Comparison of ENCODE assay signal across 8 cellular contexts in the genomic region with DNA sequence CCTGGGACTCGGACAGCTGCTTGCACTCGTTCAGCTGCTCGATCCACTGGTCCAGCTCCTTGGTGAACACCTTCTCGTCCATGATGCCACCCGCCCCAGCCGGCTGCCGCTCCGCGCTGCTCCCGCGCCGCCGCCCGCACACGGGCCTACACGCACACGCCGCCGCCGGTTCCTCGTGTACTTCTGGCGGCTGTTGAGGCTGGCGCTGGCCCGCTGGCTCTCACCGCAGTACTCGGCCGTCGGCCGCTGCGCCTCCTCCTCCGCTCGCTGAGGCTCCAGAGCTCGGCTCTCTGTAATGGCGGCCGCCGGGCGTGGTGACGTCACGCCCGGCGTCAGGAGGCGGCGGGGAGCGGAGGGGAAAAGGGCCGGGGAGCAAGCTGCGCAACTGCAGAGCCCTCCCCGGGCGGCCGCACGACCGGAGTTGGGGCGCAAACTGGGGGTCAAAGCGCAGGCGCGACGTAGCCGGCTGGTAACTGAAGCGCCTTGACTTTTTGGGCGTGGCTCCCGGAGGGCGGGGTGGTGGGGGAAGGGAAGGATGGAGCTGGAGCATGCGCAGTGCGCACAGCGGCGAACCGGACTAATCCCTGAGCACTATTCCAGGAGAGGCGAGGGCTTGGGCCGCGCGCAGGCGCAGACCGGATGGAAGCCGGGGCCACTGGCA. TPM values are rescaled to one million over a fixed set of nuclear protein-coding genes. Genes with fewer than 3 reads are reported as not detected.
DNase-seq lines count a peak whose midpoint lies in the region; ATAC-seq and TF ChIP-seq lines count a peak whose summit lies in the region.

A gene (minus strand): TSS at position 294 of the 661 bp plus-strand sequence. CDS start 212 bp downstream, at position 82.

- no peaks in the 10 kb centered on the region for H3K9me3 Mint-ChIP-seq in T-helper 1 cell treated with Interleukin-12 subunit alpha and Interleukin-12 subunit beta and Interleukin-4 antibody, amounts not matched to agents 30 μg/mL and 1 μg/mL, for 36 hours
- H3K9me3 Mint-ChIP-seq in progenitor cell of endocrine pancreas (ENCODE audit: low read depth), result no peaks in the 10 kb centered on the region

- peak within 1 kb of the TSS; percentile 95 for H3K27ac Mint-ChIP-seq in T-helper 1 cell treated with Interleukin-12 subunit alpha and Interleukin-12 subunit beta and Interleukin-4 antibody, amounts not matched to agents 30 μg/mL and 1 μg/mL, for 36 hours
- peak within 1 kb of the TSS; percentile 99 for H3K27ac Mint-ChIP-seq in progenitor cell of endocrine pancreas

- H3K27me3 Mint-ChIP-seq in T-helper 1 cell treated with Interleukin-12 subunit alpha and Interleukin-12 subunit beta and Interleukin-4 antibody, amounts not matched to agents 30 μg/mL and 1 μg/mL, for 36 hours (ENCODE audit: low read depth), result no peaks in the 10 kb centered on the region
- H3K27me3 Mint-ChIP-seq in progenitor cell of endocrine pancreas, result no peaks in the 10 kb centered on the region

- intact Hi-C loops in left cardiac atrium (cut with DNase I), result no loop called here

- H3K4me3 Mint-ChIP-seq in T-helper 1 cell treated with Interleukin-12 subunit alpha and Interleukin-12 subunit beta and Interleukin-4 antibody, amounts not matched to agents 30 μg/mL and 1 μg/mL, for 36 hours, result peak within 1 kb of the TSS; percentile 85
- H3K4me3 Mint-ChIP-seq in progenitor cell of endocrine pancreas (ENCODE audit: low read depth), result peak within 1 kb of the TSS; percentile 96

- in situ Hi-C loops in GM13977 (cut with MboI; ENCODE audit: low pct_unique_long_range_greater_than_20kb, low sequenced_read_pairs, unreplicated experiment), result no loop called here

- ATAC-seq in HG02884 (IDR thresholded peaks at IDR 0.05; ENCODE audit: unreplicated experiment), result peak; percentile 71
- peak; percentile 95 to 96 for ATAC-seq in left cardiac atrium

- TF ChIP-seq CTCF in GM13977 (IDR thresholded peaks at IDR 0.05; ENCODE audit: extremely low read depth, insufficient read depth, missing control alignments) (no peak), progenitor cell of endocrine pancreas (IDR thresholded peaks at IDR 0.05; ENCODE audit: unreplicated experiment) (no peak)

- peaks cover 15% of the 10 kb centered on the region for H3K36me3 Mint-ChIP-seq in T-helper 1 cell treated with Interleukin-12 subunit alpha and Interleukin-12 subunit beta and Interleukin-4 antibody, amounts not matched to agents 30 μg/mL and 1 μg/mL, for 36 hours (ENCODE audit: low read depth)
- H3K36me3 Mint-ChIP-seq in progenitor cell of endocrine pancreas (ENCODE audit: insufficient read depth), result peaks cover 5% of the 10 kb centered on the region

- DNase-seq in GM13977 (ENCODE audit: low spot score) (peak; percentile 97), NCI-H1694 (lab: John Stamatoyannopoulos, UW) (peak; percentile 90), amniotic stem cell (lab: John Stamatoyannopoulos, UW) (peak; percentile 98), left cardiac atrium (peak; percentile 99), progenitor cell of endocrine pancreas (ENCODE audit: low spot score, unreplicated experiment) (peak; percentile 99), ureter (ENCODE audit: low spot score) (peak; percentile 100)

- peaks cover 39% of the 10 kb centered on the region for H3K4me1 Mint-ChIP-seq in T-helper 1 cell treated with Interleukin-12 subunit alpha and Interleukin-12 subunit beta and Interleukin-4 antibody, amounts not matched to agents 30 μg/mL and 1 μg/mL, for 36 hours (ENCODE audit: low read depth)
- peaks cover 35% of the 10 kb centered on the region for H3K4me1 Mint-ChIP-seq in progenitor cell of endocrine pancreas (ENCODE audit: low read depth)

RNA-seq across cellular contexts. Expression of the gene that starts here (rescaled TPM):
- total RNA-seq in left cardiac atrium, result 100 to 1,000 TPM; 115 to 157 TPM
- total RNA-seq in progenitor cell of endocrine pancreas, result 157 and 164 TPM in 2 replicates
- 110 TPM for total RNA-seq in ureter

Comparison
In these comparisons a context has a peak if more than half of its experiments do, and no peak if none do; other contexts are left out.
1. Peak in every context shown above with its lines: DNase-seq and ATAC-seq.